ENCODE assay signal across 1 cellular context in the genomic region with DNA sequence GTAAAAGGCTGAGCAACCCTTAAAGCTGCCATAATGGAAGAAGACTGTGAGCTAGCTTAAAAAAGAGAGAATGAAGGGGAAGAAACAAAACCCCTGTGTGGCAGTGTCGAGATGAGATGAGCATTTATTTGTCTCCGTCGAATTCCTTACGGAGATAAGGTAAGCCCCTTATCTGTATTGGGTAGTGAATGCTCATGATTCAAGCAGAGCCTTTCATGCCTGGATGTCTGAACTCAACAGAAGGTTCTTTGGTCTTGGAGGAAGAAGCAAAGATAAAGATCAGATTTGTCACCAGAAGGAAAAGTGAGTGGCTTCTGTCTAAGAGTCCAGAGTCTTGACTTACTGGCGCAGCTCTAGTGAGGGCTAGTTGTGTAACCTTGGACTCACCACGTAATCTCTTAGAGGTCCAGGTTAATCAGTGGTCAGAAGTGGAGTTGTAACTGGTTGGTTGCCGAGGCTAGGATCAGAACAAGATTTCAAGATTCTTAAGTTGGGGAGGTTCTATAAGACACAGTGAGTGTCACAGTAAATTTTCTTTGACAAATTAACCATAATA.
TF ChIP-seq lines count a peak whose summit lies in the region.

No MANE protein-coding gene starts in this region.

TF ChIP-seq in K562, 482 proteins besides CTCF, POLR2A, EP300 and RAD21:
- TF ChIP-seq HMBOX1 (IDR thresholded peaks at IDR 0.05) (peak; percentile 46; the same call in 1 of the 2 replicates), RCOR1 (IDR thresholded peaks at IDR 0.05; ENCODE audit: borderline replicate concordance in 1 of 2, low read depth in 2 of 2, low read length in 2 of 2) (0 out of 4 replicates have a peak, but pooled peaks of 1 of the 2 experiments have one; percentile 30)
